Comparison of ENCODE assay signal across 9 cellular contexts in the genomic region with DNA sequence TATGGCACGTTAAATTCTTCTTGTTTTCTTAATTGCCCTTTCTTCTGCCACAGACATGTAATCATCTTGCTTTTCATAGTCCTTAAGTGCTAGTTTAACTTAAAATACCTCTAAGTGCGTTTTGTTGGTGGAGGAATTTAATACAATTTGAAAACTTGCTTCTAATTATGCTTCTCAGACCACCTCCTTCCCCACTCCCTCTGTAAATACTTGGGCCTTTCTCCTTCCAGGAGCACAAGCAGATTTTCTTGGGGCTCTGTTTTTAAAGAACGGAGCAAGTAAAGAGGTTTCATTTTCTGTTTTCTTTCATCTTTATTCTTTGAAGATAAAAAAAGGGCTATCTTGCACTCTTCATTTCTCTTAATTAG. TPM values are rescaled to one million over a fixed set of nuclear protein-coding genes. Genes with fewer than 3 reads are reported as not detected.
DNase-seq lines count a peak whose midpoint lies in the region; ATAC-seq and TF ChIP-seq lines count a peak whose summit lies in the region.
"Had no signal": no experiment of that assay in that cellular context is flagged by ENCODE, and none has a peak within 500 bp of the region (broad histone marks: within the 10 kb centered on the region; RNA-seq: fewer than 3 reads in every experiment).

No MANE protein-coding gene starts in this region.

- no peak for TF ChIP-seq POLR2A in Peyer's patch (IDR thresholded peaks at IDR 0.05)
- TF ChIP-seq POLR2A in upper lobe of left lung (IDR thresholded peaks at IDR 0.05): no peak
- no peak for TF ChIP-seq POLR2A in GM18505 (IDR thresholded peaks at IDR 0.05; ENCODE audit: borderline replicate concordance, extremely low read depth, insufficient read depth, insufficient read length)

- H3K4me3 ChIP-seq in Peyer's patch (peak overlapping the region; percentile 10 to 54 (median 39)), iPS-20b (ENCODE audit: low read length) (peak overlapping the region; percentile 90), upper lobe of left lung (peak overlapping the region in 3 of 4 donors; percentile 39 to 57 (median 47))

- H3K4me1 ChIP-seq in Peyer's patch (no peaks in the 10 kb centered on the region), iPS-20b (ENCODE audit: insufficient read depth, low read length) (peaks cover 47% of the 10 kb centered on the region), upper lobe of left lung (peaks cover 0 to 7% (median 2%) of the 10 kb centered on the region in 4 donors)

- H3K27ac ChIP-seq in Peyer's patch (peak overlapping the region in 3 of 4 donors; percentile 57 to 84 (median 77)), iPS-20b (ENCODE audit: low read length) (peak overlapping the region; percentile 54), upper lobe of left lung (peak overlapping the region; percentile 64 to 85 (median 73))

- TF ChIP-seq CTCF in Peyer's patch (IDR thresholded peaks at IDR 0.05) (no peak), upper lobe of left lung (IDR thresholded peaks at IDR 0.05) (no peak)

- H3K27me3 ChIP-seq in Peyer's patch (no peaks in the 10 kb centered on the region), iPS-20b (ENCODE audit: insufficient read depth, low read length) (no peaks in the 10 kb centered on the region), upper lobe of left lung (no peaks in the 10 kb centered on the region)

- intact Hi-C loops in posterior vena cava (cut with DNase I): loop anchor here in 1 of 2 donors (10.0 kb wide), 1 partner anchor 278 kb away; no protein-coding TSS in a partner anchor

- WGBS in upper lobe of left lung, 2 donors: 5 to 10% methylated on average over 3 of the region's 3 CpGs

- no peak for TF ChIP-seq EP300 in upper lobe of left lung (IDR thresholded peaks at IDR 0.05)

- DNase-seq in NCI-H82 (lab: John Stamatoyannopoulos, UW) (peak; percentile 1), NCI-H82 treated with DMSO at 0.1 percent for 48 hours (lab: John Stamatoyannopoulos, UW; ENCODE audit: unreplicated experiment) (no peak), Peyer's patch (no peak), upper lobe of left lung (no peak), posterior vena cava (ENCODE audit: low spot score) (no peak)
- DNase-seq: stimulated activated naive CD8-positive, alpha-beta T cell treated with anti-CD3 and anti-CD28 coated beads, Interleukin-15, Interleukin-2, amounts not matched to agents 100 U/mL and 50 U/mL, for 24 hours had no signal

- peak overlapping the region; percentile 84 for H3K9ac ChIP-seq in iPS-20b (ENCODE audit: low read depth, low read length)

- H3K9me3 ChIP-seq in Peyer's patch: no peaks in the 10 kb centered on the region
- no peaks in the 10 kb centered on the region for H3K9me3 ChIP-seq in iPS-20b (ENCODE audit: insufficient read depth, low read depth, low read length)
- no peaks in the 10 kb centered on the region for H3K9me3 ChIP-seq in upper lobe of left lung

- H3K36me3 ChIP-seq in Peyer's patch (no peaks in the 10 kb centered on the region), iPS-20b (ENCODE audit: insufficient read depth, low read depth, low read length) (peaks cover 28% of the 10 kb centered on the region), upper lobe of left lung (no peaks in the 10 kb centered on the region)

- ATAC-seq in upper lobe of left lung (ENCODE audit: low FRiP score in 2 of 2) (no peak), GM19467 (IDR thresholded peaks at IDR 0.05; ENCODE audit: unreplicated experiment) (no peak), GM18505 (IDR thresholded peaks at IDR 0.05; ENCODE audit: unreplicated experiment) (no peak)
- ATAC-seq: stimulated activated naive CD8-positive, alpha-beta T cell treated with anti-CD3 and anti-CD28 coated beads, Interleukin-15, Interleukin-2, amounts not matched to agents 100 U/mL and 50 U/mL, for 24 hours had no signal

RNA-seq across cellular contexts. Expression of gene PCDH18, which starts 0.6 kb away (rescaled TPM):
- total RNA-seq in Peyer's patch (10 to 100 TPM in 2 of 4 donors, 1 to 10 TPM in 2; 6.3 to 46.2 (median 11.1) TPM), upper lobe of left lung (10 to 100 TPM in 1 of 6 donors, 1 to 10 TPM in 5; 3.9 to 12.1 (median 4.5) TPM), posterior vena cava (10 to 100 TPM; 19.6 to 33.7 TPM)

Comparison
In these comparisons a context has a peak if more than half of its experiments do, and no peak if none do; other contexts are left out.
1. H3K4me3 ChIP-seq: peak in every context shown above with its lines; median percentile 90 in iPS-20b; 47 in upper lobe of left lung; 39 in Peyer's patch.